ENCODE assay signal across 14 cellular contexts in the genomic region with DNA sequence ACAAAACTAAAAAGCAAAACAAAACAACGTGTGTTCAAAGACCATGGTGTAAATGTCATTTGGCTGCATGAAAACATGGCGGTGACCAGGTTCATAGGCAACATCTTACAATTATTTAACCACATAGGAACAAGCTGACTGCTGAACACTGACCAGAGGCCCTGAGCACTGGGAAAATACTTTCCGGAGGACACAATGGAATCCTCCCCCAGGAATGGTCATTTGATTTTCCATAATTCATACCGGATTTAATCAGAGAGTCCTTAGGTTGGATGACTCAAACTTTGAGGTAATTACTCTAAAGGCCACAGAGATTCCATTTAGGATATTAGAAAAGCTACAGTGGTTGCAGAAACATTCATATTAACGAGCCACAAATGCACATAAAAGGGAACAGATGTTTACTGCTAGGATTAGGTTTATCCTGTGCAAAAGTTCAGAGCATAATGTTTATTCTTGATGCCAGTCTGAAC.
DNase-seq lines count a peak whose midpoint lies in the region; ATAC-seq lines count a peak whose summit lies in the region.
"Had no signal": no experiment of that assay in that cellular context is flagged by ENCODE, and none has a peak within 500 bp of the region (broad histone marks: within the 10 kb centered on the region; RNA-seq: fewer than 3 reads in every experiment).

No MANE protein-coding gene starts in this region.

- DNase-seq in GM03348 (ENCODE audit: low spot score) (peak; percentile 64), NCI-H82 (lab: John Stamatoyannopoulos, UW) (peak; percentile 62), dermis blood vessel endothelial cell (peak; percentile 18), foreskin melanocyte (no peak), NCI-H345 (lab: John Stamatoyannopoulos, UW) (no peak), SKM-1 treated with dmso at 0.1 percent for 144 hours (lab: John Stamatoyannopoulos, UW; ENCODE audit: unreplicated experiment) (no peak)
- DNase-seq: DMS53; left cardiac atrium; NCI-H2227 treated with DMSO at 0.1 percent for 48 hours; NK-92 treated with Interleukin-12 subunit alpha and Interleukin-12 subunit beta, amount 100 ng/mL, for 24 hours; stimulated activated CD4-positive, alpha-beta T cell treated with anti-CD3 and anti-CD28 coated beads, Interleukin-2, amount 100 ng/mL, for 24 hours; stomach; upper lobe of right lung had no signal

- no peak for ATAC-seq in HG02798 (IDR thresholded peaks at IDR 0.05; ENCODE audit: poor library complexity, unreplicated experiment)
- ATAC-seq: left cardiac atrium, upper lobe of right lung had no signal

Comparison
In these comparisons a context has a peak if more than half of its experiments do, and no peak if none do; other contexts are left out.
1. DNase-seq: peak in GM03348 (single experiment), NCI-H82 (single experiment) and dermis blood vessel endothelial cell (single experiment); none in foreskin melanocyte (single experiment), NCI-H345 (single experiment) and SKM-1 treated with dmso at 0.1 percent for 144 hours (single experiment).